In the genomic region with DNA sequence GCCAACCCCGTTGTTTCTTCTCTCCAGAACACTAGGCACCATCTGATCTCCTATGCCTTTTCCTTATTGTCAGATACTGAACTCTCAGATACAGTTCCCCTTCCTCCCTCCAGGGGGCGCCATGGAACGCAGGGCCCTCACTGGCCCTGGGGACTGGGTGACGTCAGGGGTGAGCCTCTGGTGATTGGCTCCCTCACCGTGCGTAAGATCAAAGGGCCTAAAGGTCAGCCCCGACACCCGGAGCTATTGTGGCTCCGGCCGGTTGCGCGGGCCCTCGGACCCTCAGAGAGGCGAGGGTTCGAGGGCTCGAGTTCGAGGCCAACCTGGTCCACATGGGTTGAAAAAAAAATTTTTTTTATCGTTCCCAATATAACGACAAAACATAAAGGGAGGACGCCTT, we compare ENCODE assay signal across 13 cellular contexts. TPM values are rescaled to one million over a fixed set of nuclear protein-coding genes. Genes with fewer than 3 reads are reported as not detected.
"Had no signal": no experiment of that assay in that cellular context is flagged by ENCODE, and none has a peak within 500 bp of the region (broad histone marks: within the 10 kb centered on the region; RNA-seq: fewer than 3 reads in every experiment).

No MANE protein-coding gene starts in this region.

RNA-seq across cellular contexts. Expression of gene SULT2A1, which starts 42.5 kb away (rescaled TPM):
- total RNA-seq: activated CD4-positive, alpha-beta memory T cell treated with anti-CD3 and anti-CD28 coated beads, Interleukin-2, amount 10 ng/mL, durations not matched to agents 7 days and 5 days; activated CD4-positive, alpha-beta T cell treated with anti-CD3 and anti-CD28 coated beads, Interleukin-2, amount 10 ng/mL, durations not matched to agents 24 days and 14 days; activated CD8-positive, alpha-beta memory T cell treated with anti-CD3 and anti-CD28 coated beads for 36 hours; activated naive CD4-positive, alpha-beta T cell treated with anti-CD3 and anti-CD28 coated beads, Interleukin-2, amount 50 U/mL, for 72 hours; activated naive CD8-positive, alpha-beta T cell treated with anti-CD3 and anti-CD28 coated beads for 36 hours; activated T-helper 1 cell treated with anti-CD3 and anti-CD28 coated beads, Interleukin-12 subunit alpha, Interleukin-12 subunit beta, Interleukin-2, Interleukin-4 antibody, amounts not matched to agents 30 ng/mL and 10 ng/mL and 1 ng/mL, durations not matched to agents 14 hours and 24 hours and 36 hours; activated T-helper 17 cell treated with anti-CD3 and anti-CD28 coated beads, Interleukin-2, amount 50 U/mL, for 72 hours; aorta; astrocyte; body of pancreas; breast epithelium; cardiac septum; cerebellum had no signal
